1 cellular context compared by ENCODE assay signal in the genomic region with DNA sequence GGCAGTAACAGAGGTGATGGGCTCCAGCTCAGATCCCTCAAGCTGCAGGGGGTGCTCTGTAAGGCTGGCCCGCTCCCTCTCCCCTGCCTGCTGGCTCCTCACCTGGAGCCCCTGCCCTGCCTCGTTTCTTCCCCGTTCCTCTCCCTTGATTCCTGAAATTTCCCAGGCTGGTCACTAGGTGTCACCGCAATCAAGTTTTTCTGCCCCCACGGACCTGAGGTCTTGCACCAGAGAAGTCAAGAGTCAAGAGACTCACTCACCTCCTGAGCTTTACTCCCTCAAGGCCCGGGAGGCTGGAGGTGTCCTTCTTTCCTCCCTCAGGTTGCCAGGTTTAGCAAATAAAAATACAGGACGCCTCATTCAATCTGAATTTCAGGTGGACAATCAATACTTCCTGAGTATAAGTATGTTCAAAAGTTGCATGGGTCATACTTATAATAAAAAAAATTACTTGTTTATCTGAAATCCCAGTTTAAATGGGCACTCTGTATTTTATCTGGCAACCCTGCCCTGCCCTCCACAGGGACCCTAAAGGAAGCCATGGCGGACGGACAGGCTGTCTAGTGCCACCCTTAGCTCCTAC.
TF ChIP-seq lines count a peak whose summit lies in the region.

No MANE protein-coding gene starts in this region.

TF ChIP-seq in GM23338, 12 proteins besides CTCF, POLR2A, EP300 and RAD21 (continued from another document):
- TF ChIP-seq, protein P1, sequence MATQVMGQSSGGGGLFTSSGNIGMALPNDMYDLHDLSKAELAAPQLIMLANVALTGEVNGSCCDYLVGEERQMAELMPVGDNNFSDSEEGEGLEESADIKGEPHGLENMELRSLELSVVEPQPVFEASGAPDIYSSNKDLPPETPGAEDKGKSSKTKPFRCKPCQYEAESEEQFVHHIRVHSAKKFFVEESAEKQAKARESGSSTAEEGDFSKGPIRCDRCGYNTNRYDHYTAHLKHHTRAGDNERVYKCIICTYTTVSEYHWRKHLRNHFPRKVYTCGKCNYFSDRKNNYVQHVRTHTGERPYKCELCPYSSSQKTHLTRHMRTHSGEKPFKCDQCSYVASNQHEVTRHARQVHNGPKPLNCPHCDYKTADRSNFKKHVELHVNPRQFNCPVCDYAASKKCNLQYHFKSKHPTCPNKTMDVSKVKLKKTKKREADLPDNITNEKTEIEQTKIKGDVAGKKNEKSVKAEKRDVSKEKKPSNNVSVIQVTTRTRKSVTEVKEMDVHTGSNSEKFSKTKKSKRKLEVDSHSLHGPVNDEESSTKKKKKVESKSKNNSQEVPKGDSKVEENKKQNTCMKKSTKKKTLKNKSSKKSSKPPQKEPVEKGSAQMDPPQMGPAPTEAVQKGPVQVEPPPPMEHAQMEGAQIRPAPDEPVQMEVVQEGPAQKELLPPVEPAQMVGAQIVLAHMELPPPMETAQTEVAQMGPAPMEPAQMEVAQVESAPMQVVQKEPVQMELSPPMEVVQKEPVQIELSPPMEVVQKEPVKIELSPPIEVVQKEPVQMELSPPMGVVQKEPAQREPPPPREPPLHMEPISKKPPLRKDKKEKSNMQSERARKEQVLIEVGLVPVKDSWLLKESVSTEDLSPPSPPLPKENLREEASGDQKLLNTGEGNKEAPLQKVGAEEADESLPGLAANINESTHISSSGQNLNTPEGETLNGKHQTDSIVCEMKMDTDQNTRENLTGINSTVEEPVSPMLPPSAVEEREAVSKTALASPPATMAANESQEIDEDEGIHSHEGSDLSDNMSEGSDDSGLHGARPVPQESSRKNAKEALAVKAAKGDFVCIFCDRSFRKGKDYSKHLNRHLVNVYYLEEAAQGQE (IDR thresholded peaks at IDR 0.05; ENCODE audit: unreplicated experiment) = no peak
- TF ChIP-seq STAT1 (IDR thresholded peaks at IDR 0.05; ENCODE audit: unreplicated experiment) = no peak
